ENCODE assay signal across 25 cellular contexts in the genomic region with DNA sequence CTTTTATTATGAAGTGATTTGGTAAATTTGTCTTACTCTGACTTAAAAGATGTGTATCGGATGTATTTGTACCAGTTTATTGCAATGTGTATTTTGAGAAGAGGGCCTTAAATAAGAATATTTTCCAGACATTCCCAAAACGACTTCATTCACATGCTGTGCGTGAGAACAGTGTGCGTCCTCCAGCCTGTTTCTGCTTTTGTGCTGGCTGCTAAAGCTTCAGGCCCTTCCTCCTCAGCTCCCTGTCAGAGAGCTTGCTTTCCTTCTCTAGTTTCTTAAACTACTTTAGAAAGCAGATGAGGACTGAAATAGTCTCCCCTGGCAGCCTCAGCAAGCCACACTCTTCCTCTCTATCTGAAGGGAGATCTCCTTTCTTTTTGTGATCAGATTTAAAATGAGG.
"Had no signal": no experiment of that assay in that cellular context is flagged by ENCODE, and none has a peak within 500 bp of the region (broad histone marks: within the 10 kb centered on the region; RNA-seq: fewer than 3 reads in every experiment).

No MANE protein-coding gene starts in this region.

- ATAC-seq: activated CD8-positive, alpha-beta T cell treated with anti-CD3 and anti-CD28 coated beads, Interleukin-2, amount 10 ng/mL, durations not matched to agents 7 days and 5 days had no signal

- H3K36me3 ChIP-seq: adrenal gland, breast epithelium, Peyer's patch, SJCRH30 had no signal

- H3K4me3 Mint-ChIP-seq: activated CD8-positive, alpha-beta T cell treated with anti-CD3 and anti-CD28 coated beads, Interleukin-2, amount 10 ng/mL, durations not matched to agents 7 days and 5 days; activated naive CD8-positive, alpha-beta T cell treated with anti-CD3 and anti-CD28 coated beads, Interleukin-2, amount 10 ng/mL, durations not matched to agents 7 days and 5 days; T-helper 1 cell treated with Interleukin-12 subunit alpha and Interleukin-12 subunit beta and Interleukin-4 antibody, amounts not matched to agents 30 μg/mL and 1 μg/mL, for 36 hours had no signal

- DNase-seq: activated CD4-positive, alpha-beta T cell treated with anti-CD3 and anti-CD28 coated beads for 48 hours; activated CD4-positive, alpha-beta T cell treated with anti-CD3 and anti-CD28 coated beads, Interleukin-2, amount 50 U/mL, for 4 hours; activated CD4-positive, CD25-positive, alpha-beta regulatory T cell treated with anti-CD3 and anti-CD28 coated beads, Interleukin-2, amount 50 U/mL, for 72 hours; activated CD8-positive, alpha-beta memory T cell treated with anti-CD3 and anti-CD28 coated beads, Interleukin-2, amount 50 U/mL, for 48 hours; activated CD8-positive, alpha-beta T cell treated with anti-CD3 and anti-CD28 coated beads, Interleukin-2, amount 10 ng/mL, durations not matched to agents 7 days and 5 days; activated naive CD4-positive, alpha-beta T cell treated with anti-CD3 and anti-CD28 coated beads, Interleukin-2, amount 50 U/mL, for 16 hours; activated naive CD8-positive, alpha-beta T cell treated with anti-CD3 and anti-CD28 coated beads, Interleukin-2, amount 10 ng/mL, durations not matched to agents 7 days and 5 days; activated T-cell treated with anti-CD3 and anti-CD28 coated beads, Interleukin-2, amount 50 U/mL, for 1 hour; adrenal gland; caudate nucleus; NCI-H1048; NCI-H2029 treated with DMSO at 0.1 percent for 48 hours; NCI-H345; NCI-H510A; NCI-H526 treated with DMSO at 0.1 percent for 48 hours; NCI-H82; OCI-M1; Peyer's patch; Right ventricle myocardium superior; SJCRH30; SK-N-SH; SW 1271 had no signal

- H3K4me3 ChIP-seq: adrenal gland, breast epithelium, Peyer's patch, SJCRH30 had no signal

- H3K9me3 Mint-ChIP-seq: T-helper 1 cell treated with Interleukin-12 subunit alpha and Interleukin-12 subunit beta and Interleukin-4 antibody, amounts not matched to agents 30 μg/mL and 1 μg/mL, for 36 hours had no signal

- H3K27me3 Mint-ChIP-seq: activated naive CD8-positive, alpha-beta T cell treated with anti-CD3 and anti-CD28 coated beads, Interleukin-2, amount 10 ng/mL, durations not matched to agents 7 days and 5 days had no signal

- H3K27me3 ChIP-seq: adrenal gland, breast epithelium, Peyer's patch, SJCRH30 had no signal

- H3K4me1 Mint-ChIP-seq: activated naive CD8-positive, alpha-beta T cell treated with anti-CD3 and anti-CD28 coated beads, Interleukin-2, amount 10 ng/mL, durations not matched to agents 7 days and 5 days had no signal

- H3K27ac ChIP-seq: adrenal gland, breast epithelium, Peyer's patch, RWPE1, SJCRH30 had no signal

- H3K4me1 ChIP-seq: adrenal gland, breast epithelium, Peyer's patch, SJCRH30 had no signal

- H3K9me3 ChIP-seq: adrenal gland, SK-N-SH had no signal

- H3K9ac ChIP-seq: SK-N-SH had no signal

- H3K36me3 Mint-ChIP-seq: activated naive CD8-positive, alpha-beta T cell treated with anti-CD3 and anti-CD28 coated beads, Interleukin-2, amount 10 ng/mL, durations not matched to agents 7 days and 5 days had no signal

- H3K27ac Mint-ChIP-seq: activated CD8-positive, alpha-beta T cell treated with anti-CD3 and anti-CD28 coated beads, Interleukin-2, amount 10 ng/mL, durations not matched to agents 7 days and 5 days; activated naive CD8-positive, alpha-beta T cell treated with anti-CD3 and anti-CD28 coated beads, Interleukin-2, amount 10 ng/mL, durations not matched to agents 7 days and 5 days; T-helper 1 cell treated with Interleukin-12 subunit alpha and Interleukin-12 subunit beta and Interleukin-4 antibody, amounts not matched to agents 30 μg/mL and 1 μg/mL, for 36 hours had no signal
